Comparison of ENCODE assay signal across 21 cellular contexts in the genomic region with DNA sequence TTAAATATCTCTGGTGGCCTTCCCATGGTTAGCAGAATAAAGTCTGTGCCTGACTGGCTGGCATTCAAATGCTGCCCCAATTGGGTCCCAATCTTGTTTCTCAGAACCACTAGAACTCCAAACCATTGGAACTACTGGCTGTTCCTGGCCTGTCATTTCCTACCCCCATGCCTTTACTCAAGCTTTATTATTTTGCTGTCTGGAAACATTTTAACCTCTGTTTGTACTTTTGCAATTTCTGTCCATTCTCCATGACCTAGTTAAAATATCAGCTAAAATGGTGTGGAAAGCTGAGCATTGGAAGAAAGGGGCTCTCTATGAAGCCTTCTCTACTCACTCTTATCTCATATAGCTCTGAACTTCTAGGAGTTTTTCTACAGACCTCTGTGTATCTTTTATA. TPM values are rescaled to one million over a fixed set of nuclear protein-coding genes. Genes with fewer than 3 reads are reported as not detected.
"Had no signal": no experiment of that assay in that cellular context is flagged by ENCODE, and none has a peak within 500 bp of the region (broad histone marks: within the 10 kb centered on the region; RNA-seq: fewer than 3 reads in every experiment).

No MANE protein-coding gene starts in this region.

- H2AFZ ChIP-seq: hepatocyte had no signal

- H3K27me3 ChIP-seq: dorsolateral prefrontal cortex, esophagus muscularis mucosa, foreskin keratinocyte, gastroesophageal sphincter, heart left ventricle, hepatocyte, left lung had no signal

- H3K36me3 ChIP-seq: esophagus muscularis mucosa, gastroesophageal sphincter, heart left ventricle, left lung, lower lobe of right lung had no signal

- ATAC-seq: foreskin keratinocyte, gastroesophageal sphincter, heart left ventricle, left colon, left lung, left ventricle myocardium superior, lower lobe of right lung, mucosa of descending colon had no signal

- H3K9me3 ChIP-seq: esophagus muscularis mucosa, gastroesophageal sphincter, heart left ventricle, left lung, lower lobe of right lung, mucosa of descending colon had no signal

- H3K27ac ChIP-seq: coronary artery, dorsolateral prefrontal cortex, esophagus muscularis mucosa, foreskin keratinocyte, gastroesophageal sphincter, heart left ventricle, hepatocyte, left lung, lower lobe of right lung had no signal

- H3K4me1 ChIP-seq: esophagus muscularis mucosa, foreskin keratinocyte, gastroesophageal sphincter, heart left ventricle, left lung, lower lobe of right lung had no signal

- H3K4me2 ChIP-seq: hepatocyte had no signal

- H3K4me3 ChIP-seq: coronary artery, dorsolateral prefrontal cortex, esophagus muscularis mucosa, gastroesophageal sphincter, heart left ventricle, hepatocyte, left lung, lower lobe of right lung, mucosa of descending colon had no signal

- DNase-seq: dermis blood vessel endothelial cell; dorsolateral prefrontal cortex; effector CD4-positive, alpha-beta T cell; effector memory CD4-positive, alpha-beta T cell; foreskin keratinocyte; heart left ventricle; hypothalamus; immature natural killer cell; islet precursor cell; kidney; kidney glomerular epithelial cell; left colon; left lung; left ventricle myocardium superior; lower lobe of right lung; mesenchymal stem cell; mucosa of descending colon had no signal

RNA-seq across cellular contexts. Expression of a gene that starts 38.7 kb away (rescaled TPM):
- polyA plus RNA-seq: immature natural killer cell had no signal
